In the genomic region with DNA sequence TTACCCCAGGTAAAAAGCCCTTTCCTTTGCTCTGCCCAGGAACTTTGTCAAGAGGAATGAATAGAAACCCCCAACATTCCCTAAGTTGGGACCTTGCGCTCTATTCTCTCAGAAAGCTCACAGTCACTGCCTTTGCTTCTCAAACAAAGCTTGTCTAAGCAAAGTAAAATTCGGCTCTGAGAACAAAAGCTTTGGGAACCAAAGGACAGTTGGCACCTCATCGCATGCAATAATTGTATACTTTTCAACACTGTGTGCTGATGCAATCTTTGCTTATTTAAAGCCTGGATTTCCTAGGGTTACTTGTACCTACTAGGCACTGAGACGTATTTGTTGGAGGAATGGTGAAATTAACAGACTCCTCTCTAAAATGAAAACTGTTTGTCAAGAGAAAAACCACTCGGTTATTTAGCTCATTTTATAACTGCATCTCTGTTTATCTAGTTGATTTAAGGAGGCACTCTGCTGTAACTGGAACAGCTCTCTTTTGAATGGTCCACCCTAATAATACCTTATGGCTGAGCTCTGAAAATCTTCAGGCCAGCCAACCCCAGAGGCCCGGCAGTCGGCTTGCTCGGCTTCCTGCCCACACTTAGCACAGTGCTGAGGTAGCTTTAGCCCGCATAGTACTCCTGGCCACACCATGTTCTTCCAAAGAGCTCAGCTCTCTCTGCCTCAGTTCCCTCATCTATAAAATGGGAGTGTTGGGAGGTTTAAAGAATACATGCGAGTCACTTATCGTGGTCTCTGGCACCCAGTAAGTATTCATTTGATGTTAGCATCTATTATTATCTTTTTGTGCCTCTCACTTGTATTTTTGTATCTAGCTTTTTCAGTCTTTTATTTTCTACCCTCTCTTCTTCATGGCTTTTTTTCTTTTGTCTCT, we compare ENCODE assay signal across 1 cellular context.
TF ChIP-seq lines count a peak whose summit lies in the region.

No MANE protein-coding gene starts in this region.

TF ChIP-seq in SK-N-SH, 30 proteins besides CTCF, POLR2A, EP300 and RAD21 (continued from another document):
- TF ChIP-seq, protein P1, sequence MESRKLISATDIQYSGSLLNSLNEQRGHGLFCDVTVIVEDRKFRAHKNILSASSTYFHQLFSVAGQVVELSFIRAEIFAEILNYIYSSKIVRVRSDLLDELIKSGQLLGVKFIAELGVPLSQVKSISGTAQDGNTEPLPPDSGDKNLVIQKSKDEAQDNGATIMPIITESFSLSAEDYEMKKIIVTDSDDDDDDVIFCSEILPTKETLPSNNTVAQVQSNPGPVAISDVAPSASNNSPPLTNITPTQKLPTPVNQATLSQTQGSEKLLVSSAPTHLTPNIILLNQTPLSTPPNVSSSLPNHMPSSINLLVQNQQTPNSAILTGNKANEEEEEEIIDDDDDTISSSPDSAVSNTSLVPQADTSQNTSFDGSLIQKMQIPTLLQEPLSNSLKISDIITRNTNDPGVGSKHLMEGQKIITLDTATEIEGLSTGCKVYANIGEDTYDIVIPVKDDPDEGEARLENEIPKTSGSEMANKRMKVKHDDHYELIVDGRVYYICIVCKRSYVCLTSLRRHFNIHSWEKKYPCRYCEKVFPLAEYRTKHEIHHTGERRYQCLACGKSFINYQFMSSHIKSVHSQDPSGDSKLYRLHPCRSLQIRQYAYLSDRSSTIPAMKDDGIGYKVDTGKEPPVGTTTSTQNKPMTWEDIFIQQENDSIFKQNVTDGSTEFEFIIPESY (IDR thresholded peaks at IDR 0.05; ENCODE audit: borderline replicate concordance, low read depth) = no peak
- no peak for TF ChIP-seq RCOR1 (IDR thresholded peaks at IDR 0.05; ENCODE audit: low read length)
- TF ChIP-seq RXRA (IDR thresholded peaks at IDR 0.05; ENCODE audit: borderline replicate concordance, low read depth) = no peak
- TF ChIP-seq MXI1 (IDR thresholded peaks at IDR 0.05; ENCODE audit: low read depth, low read length) = no peak
- TF ChIP-seq, protein P2, sequence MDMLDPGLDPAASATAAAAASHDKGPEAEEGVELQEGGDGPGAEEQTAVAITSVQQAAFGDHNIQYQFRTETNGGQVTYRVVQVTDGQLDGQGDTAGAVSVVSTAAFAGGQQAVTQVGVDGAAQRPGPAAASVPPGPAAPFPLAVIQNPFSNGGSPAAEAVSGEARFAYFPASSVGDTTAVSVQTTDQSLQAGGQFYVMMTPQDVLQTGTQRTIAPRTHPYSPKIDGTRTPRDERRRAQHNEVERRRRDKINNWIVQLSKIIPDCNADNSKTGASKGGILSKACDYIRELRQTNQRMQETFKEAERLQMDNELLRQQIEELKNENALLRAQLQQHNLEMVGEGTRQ (IDR thresholded peaks at IDR 0.05; ENCODE audit: borderline replicate concordance, low read depth, low read length) = no peak
- TF ChIP-seq RFX5 (IDR thresholded peaks at IDR 0.05; ENCODE audit: low read length) = no peak
- no peak for TF ChIP-seq TCF12 (IDR thresholded peaks at IDR 0.05)
